ENCODE assay signal across 1 cellular context in the genomic region with DNA sequence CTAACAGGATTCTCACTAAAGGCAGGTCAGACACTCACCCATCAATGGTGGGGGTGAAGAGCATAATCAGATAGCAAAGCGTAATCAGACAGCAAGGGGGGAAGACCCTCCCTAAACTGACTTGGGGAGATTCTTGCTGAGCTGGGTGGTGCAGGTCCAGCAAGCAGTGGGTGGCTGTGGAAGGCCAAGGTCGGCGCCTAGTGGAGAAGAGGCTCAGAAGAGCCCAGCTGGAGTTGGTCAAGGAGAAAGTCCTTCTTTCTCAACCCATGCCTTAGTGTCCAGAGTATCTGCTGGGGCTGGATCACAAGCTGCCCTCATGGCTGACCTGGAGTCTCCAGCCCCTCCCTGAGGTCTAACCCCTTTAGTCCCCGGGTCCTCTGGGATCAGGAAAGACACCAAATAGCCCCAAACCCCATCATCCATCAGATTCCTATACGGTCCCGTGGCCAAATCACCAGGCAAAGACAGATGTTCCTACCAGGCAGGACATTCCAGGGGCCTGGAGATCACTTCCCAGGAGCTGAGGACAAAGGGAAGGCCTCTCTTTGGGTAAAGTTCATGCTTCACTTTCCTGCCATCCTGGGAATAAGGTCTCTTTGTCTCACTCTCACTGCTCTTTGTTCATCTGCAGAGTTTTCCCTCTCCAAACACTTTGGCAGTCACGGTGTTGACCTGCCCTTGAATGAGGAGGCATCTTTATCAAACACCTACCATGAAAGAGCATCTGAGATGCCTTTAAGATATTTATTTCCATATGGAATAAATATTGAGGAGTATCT.
A peak's percentile ranks its signal among the peaks of the same experiment; 100 is the strongest.
TF ChIP-seq lines count a peak whose summit lies in the region.
"Not testable (repeated sequence)": the region's sequence is repeated elsewhere in the genome, so short reads cannot be mapped to it uniquely, and the experiment has no call there.

No MANE protein-coding gene starts in this region.

TF ChIP-seq in HepG2, 621 proteins besides CTCF, POLR2A, EP300 and RAD21:
- peak; percentile 22; the same call in 1 of the 2 replicates for TF ChIP-seq MYC (CRISPR knock-in tag; IDR thresholded peaks at IDR 0.05; ENCODE audit: borderline replicate concordance)
- peak; percentile 63 for TF ChIP-seq SOX5 (CRISPR knock-in tag; IDR thresholded peaks at IDR 0.05; ENCODE audit: borderline replicate concordance)
- 0 out of 2 replicates have a peak, but pooled peaks have one; percentile 59 for TF ChIP-seq SOX13 (IDR thresholded peaks at IDR 0.05)
- TF ChIP-seq SOX13 (CRISPR knock-in tag; conservative IDR thresholded peaks at IDR 0.05 in 1 of 2, IDR thresholded peaks at IDR 0.05 in 1 of 2), result peak in 1 of 2 experiments; percentile 79; a peak in 2 of 4 replicates
- TF ChIP-seq SAP130 (CRISPR knock-in tag; IDR thresholded peaks at IDR 0.05; ENCODE audit: low read depth), result 0 out of 2 replicates have a peak, but pooled peaks have one; percentile 26
- TF ChIP-seq, protein P1, sequence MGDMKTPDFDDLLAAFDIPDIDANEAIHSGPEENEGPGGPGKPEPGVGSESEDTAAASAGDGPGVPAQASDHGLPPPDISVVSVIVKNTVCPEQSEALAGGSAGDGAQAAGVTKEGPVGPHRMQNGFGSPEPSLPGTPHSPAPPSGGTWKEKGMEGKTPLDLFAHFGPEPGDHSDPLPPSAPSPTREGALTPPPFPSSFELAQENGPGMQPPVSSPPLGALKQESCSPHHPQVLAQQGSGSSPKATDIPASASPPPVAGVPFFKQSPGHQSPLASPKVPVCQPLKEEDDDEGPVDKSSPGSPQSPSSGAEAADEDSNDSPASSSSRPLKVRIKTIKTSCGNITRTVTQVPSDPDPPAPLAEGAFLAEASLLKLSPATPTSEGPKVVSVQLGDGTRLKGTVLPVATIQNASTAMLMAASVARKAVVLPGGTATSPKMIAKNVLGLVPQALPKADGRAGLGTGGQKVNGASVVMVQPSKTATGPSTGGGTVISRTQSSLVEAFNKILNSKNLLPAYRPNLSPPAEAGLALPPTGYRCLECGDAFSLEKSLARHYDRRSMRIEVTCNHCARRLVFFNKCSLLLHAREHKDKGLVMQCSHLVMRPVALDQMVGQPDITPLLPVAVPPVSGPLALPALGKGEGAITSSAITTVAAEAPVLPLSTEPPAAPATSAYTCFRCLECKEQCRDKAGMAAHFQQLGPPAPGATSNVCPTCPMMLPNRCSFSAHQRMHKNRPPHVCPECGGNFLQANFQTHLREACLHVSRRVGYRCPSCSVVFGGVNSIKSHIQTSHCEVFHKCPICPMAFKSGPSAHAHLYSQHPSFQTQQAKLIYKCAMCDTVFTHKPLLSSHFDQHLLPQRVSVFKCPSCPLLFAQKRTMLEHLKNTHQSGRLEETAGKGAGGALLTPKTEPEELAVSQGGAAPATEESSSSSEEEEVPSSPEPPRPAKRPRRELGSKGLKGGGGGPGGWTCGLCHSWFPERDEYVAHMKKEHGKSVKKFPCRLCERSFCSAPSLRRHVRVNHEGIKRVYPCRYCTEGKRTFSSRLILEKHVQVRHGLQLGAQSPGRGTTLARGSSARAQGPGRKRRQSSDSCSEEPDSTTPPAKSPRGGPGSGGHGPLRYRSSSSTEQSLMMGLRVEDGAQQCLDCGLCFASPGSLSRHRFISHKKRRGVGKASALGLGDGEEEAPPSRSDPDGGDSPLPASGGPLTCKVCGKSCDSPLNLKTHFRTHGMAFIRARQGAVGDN (CRISPR knock-in tag; IDR thresholded peaks at IDR 0.05), result peak; percentile 35
- 0 out of 2 replicates have a peak, but pooled peaks have one; percentile 25 for TF ChIP-seq PAXIP1 (CRISPR knock-in tag; conservative IDR thresholded peaks at IDR 0.05)
- TF ChIP-seq PATZ1 (CRISPR knock-in tag; IDR thresholded peaks at IDR 0.05), result peak; percentile 25; the same call in 1 of the 2 replicates
- 0 out of 2 replicates have a peak, but pooled peaks have one; percentile 47 for TF ChIP-seq HNF4G (IDR thresholded peaks at IDR 0.05; ENCODE audit: borderline replicate concordance, low read depth, low read length)
- TF ChIP-seq HNF4G (CRISPR knock-in tag; IDR thresholded peaks at IDR 0.05; ENCODE audit: borderline replicate concordance, low read depth); SOX6 (IDR thresholded peaks at IDR 0.05); NR2F6 (CRISPR knock-in tag; IDR thresholded peaks at IDR 0.05): not testable (repeated sequence)
- TF ChIP-seq, protein P2, sequence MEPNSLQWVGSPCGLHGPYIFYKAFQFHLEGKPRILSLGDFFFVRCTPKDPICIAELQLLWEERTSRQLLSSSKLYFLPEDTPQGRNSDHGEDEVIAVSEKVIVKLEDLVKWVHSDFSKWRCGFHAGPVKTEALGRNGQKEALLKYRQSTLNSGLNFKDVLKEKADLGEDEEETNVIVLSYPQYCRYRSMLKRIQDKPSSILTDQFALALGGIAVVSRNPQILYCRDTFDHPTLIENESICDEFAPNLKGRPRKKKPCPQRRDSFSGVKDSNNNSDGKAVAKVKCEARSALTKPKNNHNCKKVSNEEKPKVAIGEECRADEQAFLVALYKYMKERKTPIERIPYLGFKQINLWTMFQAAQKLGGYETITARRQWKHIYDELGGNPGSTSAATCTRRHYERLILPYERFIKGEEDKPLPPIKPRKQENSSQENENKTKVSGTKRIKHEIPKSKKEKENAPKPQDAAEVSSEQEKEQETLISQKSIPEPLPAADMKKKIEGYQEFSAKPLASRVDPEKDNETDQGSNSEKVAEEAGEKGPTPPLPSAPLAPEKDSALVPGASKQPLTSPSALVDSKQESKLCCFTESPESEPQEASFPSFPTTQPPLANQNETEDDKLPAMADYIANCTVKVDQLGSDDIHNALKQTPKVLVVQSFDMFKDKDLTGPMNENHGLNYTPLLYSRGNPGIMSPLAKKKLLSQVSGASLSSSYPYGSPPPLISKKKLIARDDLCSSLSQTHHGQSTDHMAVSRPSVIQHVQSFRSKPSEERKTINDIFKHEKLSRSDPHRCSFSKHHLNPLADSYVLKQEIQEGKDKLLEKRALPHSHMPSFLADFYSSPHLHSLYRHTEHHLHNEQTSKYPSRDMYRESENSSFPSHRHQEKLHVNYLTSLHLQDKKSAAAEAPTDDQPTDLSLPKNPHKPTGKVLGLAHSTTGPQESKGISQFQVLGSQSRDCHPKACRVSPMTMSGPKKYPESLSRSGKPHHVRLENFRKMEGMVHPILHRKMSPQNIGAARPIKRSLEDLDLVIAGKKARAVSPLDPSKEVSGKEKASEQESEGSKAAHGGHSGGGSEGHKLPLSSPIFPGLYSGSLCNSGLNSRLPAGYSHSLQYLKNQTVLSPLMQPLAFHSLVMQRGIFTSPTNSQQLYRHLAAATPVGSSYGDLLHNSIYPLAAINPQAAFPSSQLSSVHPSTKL (CRISPR knock-in tag; IDR thresholded peaks at IDR 0.05), result peak; percentile 47; the same call in 1 of the 2 replicates
- 0 out of 2 replicates have a peak, but pooled peaks have one; percentile 2 for TF ChIP-seq STAG1 (CRISPR knock-in tag; IDR thresholded peaks at IDR 0.05)
- peak; percentile 46; the same call in 1 of the 2 replicates for TF ChIP-seq SOX6 (CRISPR knock-in tag; IDR thresholded peaks at IDR 0.05)
- peak; percentile 32; the same call in 1 of the 2 replicates for TF ChIP-seq RXRB (CRISPR knock-in tag; IDR thresholded peaks at IDR 0.05; ENCODE audit: borderline replicate concordance)
- TF ChIP-seq PPARG (CRISPR knock-in tag; conservative IDR thresholded peaks at IDR 0.05), result peak; percentile 59; the same call in 1 of the 2 replicates
- TF ChIP-seq NR2F6 (IDR thresholded peaks at IDR 0.05), result 0 out of 2 replicates have a peak, but pooled peaks have one; percentile 26
TF ChIP-seq in HepG2: peak in this region for 14; not testable (repeated sequence) for 607.
